ENCODE assay signal across 9 cellular contexts in the genomic region with DNA sequence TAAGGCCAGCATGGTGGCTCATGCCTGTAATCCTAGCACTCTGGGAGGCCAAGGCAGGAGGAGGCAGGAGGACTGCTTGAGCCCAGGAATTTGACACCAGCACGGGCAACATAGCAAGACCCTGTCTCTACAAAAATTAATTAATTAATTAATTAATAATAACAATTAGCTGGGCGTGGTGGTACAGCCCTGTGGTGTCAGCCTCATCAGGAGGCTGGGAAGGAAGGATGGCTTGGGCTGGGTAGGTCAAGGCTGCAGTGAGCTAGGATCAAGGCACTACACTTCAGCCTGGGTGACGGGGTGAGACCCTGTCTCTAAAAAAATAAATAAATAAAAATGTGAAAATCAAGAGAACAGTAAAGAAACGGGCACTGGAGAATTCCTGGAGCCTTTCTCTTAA. TPM values are rescaled to one million over a fixed set of nuclear protein-coding genes. Genes with fewer than 3 reads are reported as not detected.
A peak's percentile ranks its signal among the peaks of the same experiment; 100 is the strongest.
DNase-seq lines count a peak whose midpoint lies in the region; ATAC-seq, FAIRE-seq and TF ChIP-seq lines count a peak whose summit lies in the region.
"Had no signal": no experiment of that assay in that cellular context is flagged by ENCODE, and none has a peak within 500 bp of the region (broad histone marks: within the 10 kb centered on the region; RNA-seq: fewer than 3 reads in every experiment).

No MANE protein-coding gene starts in this region.

- H4K20me1 ChIP-seq in PC-3 (ENCODE audit: low read length), result peaks cover 4% of the 10 kb centered on the region; the same call in 1 of the 2 replicates

- TF ChIP-seq CTCF in CD8-positive, alpha-beta T cell (IDR thresholded peaks at IDR 0.05), result no peak
- TF ChIP-seq CTCF in PC-3 (conservative IDR thresholded peaks at IDR 0.05; ENCODE audit: low read depth, low read length) (no peak), endothelial cell (IDR thresholded peaks at IDR 0.05; ENCODE audit: unreplicated experiment) (no peak), pancreas (IDR thresholded peaks at IDR 0.05) (no peak)

- H3K4me1 ChIP-seq in CD8-positive, alpha-beta T cell (ENCODE audit: insufficient read depth, low read length), result peaks cover 24% of the 10 kb centered on the region
- 0 out of 2 replicates have a peak, but pooled peaks cover 4% of the 10 kb centered on the region for H3K4me1 ChIP-seq in PC-3 (ENCODE audit: insufficient read depth, low read length)
- H3K4me1 ChIP-seq in pancreas, result peaks cover 0 to 25% (median 13%) of the 10 kb centered on the region in 3 donors

- CTCF ChIA-PET in CD8-positive, alpha-beta T cell (lab: Charles Lee), result interaction anchor here (0.6 to 1.7 kb wide), 2 partner anchors 11 to 12 kb away, joined by 3 to 4 read pairs; no protein-coding TSS in a partner anchor
- CTCF ChIA-PET in PC-3 (lab: Charles Lee), result interaction anchor here (0.9 kb wide), 1 partner anchor 12 kb away, joined by 6 read pairs; no protein-coding TSS in a partner anchor

- peak overlapping the region; percentile 77 for H3K4me3 Mint-ChIP-seq in CD8-positive, alpha-beta T cell
- H3K4me3 Mint-ChIP-seq in endothelial cell (ENCODE audit: unreplicated experiment), result peak overlapping the region; percentile 89

- no peak for ATAC-seq in CD8-positive, alpha-beta T cell
- no peak for ATAC-seq in PC-3
- ATAC-seq in pancreas, result no peak
- no peak for ATAC-seq in GM19324 (IDR thresholded peaks at IDR 0.05; ENCODE audit: low FRiP score, unreplicated experiment)

- no peaks in the 10 kb centered on the region for H3K9me2 ChIP-seq in PC-3 (replicated peaks; ENCODE audit: low read length)

- H3K4me3 ChIP-seq in CD8-positive, alpha-beta T cell (ENCODE audit: low read depth, low read length), result peak overlapping the region; percentile 85
- peak overlapping the region; percentile 94 for H3K4me3 ChIP-seq in PC-3 (ENCODE audit: low read length)
- H3K4me3 ChIP-seq in pancreas, result peak overlapping the region; percentile 88 to 94 (median 91)

- no peaks in the 10 kb centered on the region for H3K27me3 ChIP-seq in CD8-positive, alpha-beta T cell (ENCODE audit: insufficient read depth, low read length)
- H3K27me3 ChIP-seq in PC-3 (ENCODE audit: low read length) (no peaks in the 10 kb centered on the region), pancreas (no peaks in the 10 kb centered on the region)

- H3K4me1 Mint-ChIP-seq in CD8-positive, alpha-beta T cell (ENCODE audit: low read depth), result peaks cover 18% of the 10 kb centered on the region
- peaks cover 4% of the 10 kb centered on the region for H3K4me1 Mint-ChIP-seq in endothelial cell (ENCODE audit: unreplicated experiment)

- H3K4me2 ChIP-seq in PC-3 (ENCODE audit: low read length), result peak overlapping the region; percentile 97

- 13 to 15% methylated on average over 4 of the region's 4 CpGs for WGBS in pancreas, 2 donors

- no peaks in the 10 kb centered on the region for H3F3A ChIP-seq in PC-3 (ENCODE audit: low read length, unreplicated experiment)

- FAIRE-seq in pancreas (lab: Jason Lieb, UNC), result no peak

- intact Hi-C loops in CD8-positive, alpha-beta T cell (cut with DNase I, micrococcal nuclease), result loop anchor here (2.0 to 10.0 kb wide), 3 partner anchors 211 to 331 kb away; a partner anchor contains a TSS
- intact Hi-C loops in PC-3 (cut with micrococcal nuclease) (no loop called here), pancreas (cut with DNase I) (no loop called here)

- H3K36me3 ChIP-seq in CD8-positive, alpha-beta T cell (ENCODE audit: insufficient read depth, low read length), result no peaks in the 10 kb centered on the region
- H3K36me3 ChIP-seq in PC-3 (ENCODE audit: low read depth, low read length) (no peaks in the 10 kb centered on the region), pancreas (no peaks in the 10 kb centered on the region)

- no peak for DNase-seq in CD8-positive, alpha-beta T cell
- DNase-seq in PC-3, result no peak
- DNase-seq in endothelial cell (ENCODE audit: low spot score), result no peak
- peak in 1 of 6 donors; percentile 13 for DNase-seq in pancreas
- DNase-seq in activated CD8-positive, alpha-beta memory T cell treated with anti-CD3 and anti-CD28 coated beads, Interleukin-2, amount 50 U/mL, for 48 hours, result no peak
- DNase-seq in stimulated activated CD4-positive, alpha-beta T cell treated with anti-CD3 and anti-CD28 coated beads, Interleukin-1b, Interleukin-23, amount 100 ng/mL, for 48 hours, result no peak
- no peak for DNase-seq in NCI-H1930 (lab: John Stamatoyannopoulos, UW)
- DNase-seq: NCI-H2107 had no signal

- peaks cover 46% of the 10 kb centered on the region for H3K79me2 ChIP-seq in PC-3 (ENCODE audit: low read length)

- H3K27me3 Mint-ChIP-seq in CD8-positive, alpha-beta T cell (ENCODE audit: low read depth), result no peaks in the 10 kb centered on the region
- H3K27me3 Mint-ChIP-seq in endothelial cell (ENCODE audit: unreplicated experiment), result peaks cover 9% of the 10 kb centered on the region

- BruUV-seq in PC-3 (replicated peaks; lab: Mats Ljungman, UMichigan), result no TSS peak

- no peak overlapping the region for H3K27ac Mint-ChIP-seq in CD8-positive, alpha-beta T cell
- H3K27ac Mint-ChIP-seq in endothelial cell (ENCODE audit: unreplicated experiment), result peak overlapping the region; percentile 88

- H3K9me3 ChIP-seq in CD8-positive, alpha-beta T cell (ENCODE audit: low read length), result no peaks in the 10 kb centered on the region
- H3K9me3 ChIP-seq in PC-3 (ENCODE audit: low read length), result no peaks in the 10 kb centered on the region
- no peaks in the 10 kb centered on the region for H3K9me3 ChIP-seq in pancreas

- H3K9me3 Mint-ChIP-seq in CD8-positive, alpha-beta T cell, result no peaks in the 10 kb centered on the region
- no peaks in the 10 kb centered on the region for H3K9me3 Mint-ChIP-seq in endothelial cell (ENCODE audit: unreplicated experiment)

- no peak overlapping the region for H3K27ac ChIP-seq in CD8-positive, alpha-beta T cell (ENCODE audit: low read depth, low read length)
- H3K27ac ChIP-seq in PC-3 (ENCODE audit: low read length) (no peak overlapping the region), pancreas (peak overlapping the region; percentile 97 to 99 (median 98))

- POLR2A ChIA-PET in CD8-positive, alpha-beta T cell (lab: Charles Lee), result interaction anchor here (0.6 to 1.3 kb wide), 3 partner anchors 11 to 332 kb away, joined by 3 to 6 read pairs (median 5); a partner anchor contains a TSS
- POLR2A ChIA-PET in PC-3 (lab: Charles Lee; ENCODE audit: unreplicated experiment), result interaction anchor here (0.6 kb wide), 1 partner anchor 139 kb away, joined by 3 read pairs; no protein-coding TSS in a partner anchor

- peak overlapping the region; percentile 85 for H3K9ac ChIP-seq in PC-3 (ENCODE audit: low read length)

- H2AFZ ChIP-seq in PC-3 (ENCODE audit: low read length), result no peak overlapping the region

- no peaks in the 10 kb centered on the region for H3K36me3 Mint-ChIP-seq in CD8-positive, alpha-beta T cell
- no peaks in the 10 kb centered on the region for H3K36me3 Mint-ChIP-seq in endothelial cell (ENCODE audit: low read depth, unreplicated experiment)

RNA-seq across cellular contexts. Expression of a gene that starts 1.3 kb away (rescaled TPM):
- 10 to 100 TPM; 25.4 TPM for total RNA-seq in CD8-positive, alpha-beta T cell
- total RNA-seq in PC-3 (2014; rRNA removed) (11.2 and 19.2 TPM in 2 replicates), endothelial cell (ENCODE audit: unreplicated experiment) (29.8 TPM), pancreas (10 to 100 TPM; 54.8 to 75.3 (median 62.1) TPM)
- 10 to 100 TPM; 39.1 to 45.4 TPM for polyA plus RNA-seq in pancreas

Comparison
In these comparisons a context has a peak if more than half of its experiments do, and no peak if none do; other contexts are left out.
1. H3K27ac ChIP-seq: peak in pancreas (4 of 4); none in CD8-positive, alpha-beta T cell (single experiment) and PC-3 (single experiment).
2. intact Hi-C loops: an anchor here in CD8-positive, alpha-beta T cell (2.0 to 10.0 kb wide); none called in PC-3 and pancreas.
3. Peak in every context shown above with its lines, with median percentiles within 50 percentile points of each other: H3K4me3 ChIP-seq.